11 cellular contexts compared by ENCODE assay signal in genomic region chr5:34490501-34491250, GRCh38.
DNase-seq lines count a peak whose midpoint lies in the region; ATAC-seq and TF ChIP-seq lines count a peak whose summit lies in the region.
"Had no signal": no experiment of that assay in that cellular context is flagged by ENCODE, and none has a peak within 500 bp of the region (broad histone marks: within the 10 kb centered on the region; RNA-seq: fewer than 3 reads in every experiment).

No MANE protein-coding gene starts in this region.

- H2BK120ac ChIP-seq in IMR-90 (ENCODE audit: low read depth, low read length), result peak overlapping the region; percentile 92

- H3K56ac ChIP-seq in IMR-90 (ENCODE audit: extremely low read depth, insufficient read depth, low read length), result peak overlapping the region; percentile 35; the same call in 1 of the 2 replicates

- dilution Hi-C loops in IMR-90 (cut with HindIII; ENCODE audit: low sequenced_read_pairs, unreplicated experiment), result no loop called here

- no peak for TF ChIP-seq POLR2A in IMR-90 (IDR thresholded peaks at IDR 0.05; ENCODE audit: low read depth, low read length)
- TF ChIP-seq POLR2A in ovary (IDR thresholded peaks at IDR 0.05), result no peak

- H2BK15ac ChIP-seq in IMR-90 (ENCODE audit: low read depth, low read length), result peak overlapping the region; percentile 35; the same call in 2 of the 3 replicates

- peak overlapping the region; percentile 50 for H3K4me2 ChIP-seq in IMR-90 (ENCODE audit: low read depth, low read length)

- POLR2A ChIA-PET in IMR-90 (lab: Charles Lee; ENCODE audit: unreplicated experiment), result interaction anchor here (0.6 kb wide), 1 partner anchor 164 kb away, joined by 3 read pairs; no protein-coding TSS in a partner anchor

- H2AK9ac ChIP-seq in IMR-90 (replicated peaks; ENCODE audit: low read depth, low read length, poor library complexity), result peak overlapping the region; percentile 1

- ATAC-seq in IMR-90 (ENCODE audit: low read depth), result peak; percentile 4

- DNase-seq in BE2C, result peak; percentile 21
- no peak for DNase-seq in IMR-90
- DNase-seq in SHP77 (lab: John Stamatoyannopoulos, UW), result peak; percentile 50 to 58
- DNase-seq in MV-4-11 (lab: John Stamatoyannopoulos, UW), result no peak
- DNase-seq in stimulated activated CD4-positive, alpha-beta T cell treated with anti-CD3 and anti-CD28 coated beads, Interleukin-15, amount 100 ng/mL, for 24 hours, result no peak
- no peak for DNase-seq in dedifferentiated amniotic fluid mesenchymal stem cell (ENCODE audit: extremely low spot score)
- no peak for DNase-seq in ovary
- DNase-seq: cortex of kidney; NK-92 treated with Interleukin-12 subunit alpha and Interleukin-12 subunit beta, amount 100 ng/mL, for 24 hours; T-helper 9 cell had no signal

- H3K27me3 ChIP-seq in BE2C (peaks cover 6% of the 10 kb centered on the region; the same call in 1 of the 2 replicates), IMR-90 (ENCODE audit: control insufficient read depth, insufficient read depth, low read length) (no peaks in the 10 kb centered on the region), ovary (no peaks in the 10 kb centered on the region)

- BruUV-seq in IMR-90 (replicated peaks; lab: Mats Ljungman, UMichigan), result no TSS peak

- H4K20me1 ChIP-seq in IMR-90 (ENCODE audit: insufficient read depth, low read length), result no peaks in the 10 kb centered on the region

- peak overlapping the region; percentile 84 for H3K4ac ChIP-seq in IMR-90 (ENCODE audit: low read depth, low read length)

- H4K91ac ChIP-seq in IMR-90 (ENCODE audit: insufficient read depth, low read depth, low read length), result peak overlapping the region; percentile 59

- TF ChIP-seq EP300 in ovary (IDR thresholded peaks at IDR 0.05), result no peak

- H4K5ac ChIP-seq in IMR-90 (ENCODE audit: low read depth, low read length), result peak overlapping the region; percentile 89

- peaks cover 20% of the 10 kb centered on the region for H3K9me1 ChIP-seq in IMR-90 (ENCODE audit: insufficient read depth, low read length)

- H2AK5ac ChIP-seq in IMR-90 (ENCODE audit: low read depth, low read length), result peak overlapping the region; percentile 84

- H3K36me3 ChIP-seq in BE2C (no peaks in the 10 kb centered on the region), IMR-90 (ENCODE audit: control insufficient read depth, insufficient read depth, low read length) (no peaks in the 10 kb centered on the region), mesodermal cell (ENCODE audit: control insufficient read depth, insufficient read depth, low read length) (no peaks in the 10 kb centered on the region), ovary (no peaks in the 10 kb centered on the region)

- H3K9me3 ChIP-seq in BE2C, result no peaks in the 10 kb centered on the region
- peaks cover 3% of the 10 kb centered on the region; the same call in 1 of the 2 replicates for H3K9me3 ChIP-seq in IMR-90 (ENCODE audit: control insufficient read depth, insufficient read depth, low read length)
- H3K9me3 ChIP-seq in mesodermal cell (ENCODE audit: control insufficient read depth, low read length), result no peaks in the 10 kb centered on the region
- no peaks in the 10 kb centered on the region for H3K9me3 ChIP-seq in ovary

- H3K18ac ChIP-seq in IMR-90 (ENCODE audit: low read depth, low read length), result peak overlapping the region; percentile 92

- TF ChIP-seq CTCF in BE2C (IDR thresholded peaks at IDR 0.05; ENCODE audit: low read depth, low read length) (no peak), IMR-90 (conservative IDR thresholded peaks at IDR 0.05; ENCODE audit: low read depth, low read length) (no peak), ovary (IDR thresholded peaks at IDR 0.05) (no peak)

- H3K4me1 ChIP-seq in BE2C (no peaks in the 10 kb centered on the region), IMR-90 (ENCODE audit: control insufficient read depth, insufficient read depth, low read length) (peaks cover 28% of the 10 kb centered on the region), mesodermal cell (ENCODE audit: control insufficient read depth, insufficient read depth, low read length, poor library complexity, severe bottlenecking) (peaks cover 29% of the 10 kb centered on the region), ovary (ENCODE audit: insufficient read depth) (no peaks in the 10 kb centered on the region)

- H3K27ac ChIP-seq in IMR-90 (ENCODE audit: insufficient read depth, low read length) (peak overlapping the region; percentile 41), mesodermal cell (ENCODE audit: low read depth, low read length, severe bottlenecking) (peak overlapping the region; percentile 76), ovary (no peak overlapping the region)

- in situ Hi-C loops in IMR-90 (cut with MboI; ENCODE audit: low sequenced_read_pairs), result no loop called here

- TF ChIP-seq RAD21 in IMR-90 (IDR thresholded peaks at IDR 0.05; ENCODE audit: low read length), result no peak

- peak overlapping the region; percentile 77 for H2BK20ac ChIP-seq in IMR-90 (ENCODE audit: low read depth, low read length)

- no peak overlapping the region for H3K4me3 ChIP-seq in BE2C (ENCODE audit: low read depth, low read length)
- H3K4me3 ChIP-seq in IMR-90 (ENCODE audit: insufficient read depth, low read depth, low read length), result no peak overlapping the region
- H3K4me3 ChIP-seq in mesodermal cell (ENCODE audit: extremely low read depth, insufficient read depth, low read length, poor library complexity, severe bottlenecking), result no peak overlapping the region
- no peak overlapping the region for H3K4me3 ChIP-seq in ovary

- peak overlapping the region; percentile 81 for H2BK5ac ChIP-seq in IMR-90 (ENCODE audit: low read depth, low read length, poor library complexity, severe bottlenecking)

- peak overlapping the region; percentile 77 for H3K23ac ChIP-seq in IMR-90 (ENCODE audit: low read depth, low read length)

- H2AFZ ChIP-seq in IMR-90 (replicated peaks; ENCODE audit: low read length, poor library complexity), result peak overlapping the region; percentile 63

- H4K8ac ChIP-seq in IMR-90 (ENCODE audit: low read depth in 2 of 2, low read length in 2 of 2), result peak overlapping the region; percentile 38 to 88

- intact Hi-C loops in IMR-90 (cut with micrococcal nuclease) (loop anchor here (1.0 kb wide), 1 partner anchor 166 kb away; the partner anchor contains the start of gene RAI14), ovary (cut with DNase I) (no loop called here)

- CTCF ChIA-PET in IMR-90 (lab: Yijun Ruan, JAX), result interaction anchor here (0.6 kb wide), 1 partner anchor 407 kb away, joined by 3 read pairs; no protein-coding TSS in a partner anchor

- 0 out of 2 replicates have a peak overlapping the region, but pooled peaks have one; percentile 12 for H3K9ac ChIP-seq in IMR-90 (ENCODE audit: low read depth, low read length)

- WGBS in IMR-90 (ENCODE audit: extremely low coverage in 2 of 2, insufficient read length in 1 of 2), 2 experiments, result no CpG with 5 or more reads among the region's 14 CpGs
- WGBS in mesodermal cell (ENCODE audit: insufficient coverage in 2 of 2), 2 experiments, result 16 to 17% methylated on average over 3 of the region's 14 CpGs
- 41 to 44% (median 42%) methylated on average over 8 to 14 of the region's 14 CpGs for whole genome bisulfite sequencing in ovary, 3 donors

- H3K14ac ChIP-seq in IMR-90 (replicated peaks; ENCODE audit: low read depth, low read length), result peak overlapping the region; percentile 89

- H3K79me1 ChIP-seq in IMR-90 (ENCODE audit: low read depth in 1 of 2, low read length in 2 of 2), result peaks cover 3 to 31% of the 10 kb centered on the region in 2 experiments; a peak in 2 of 4 replicates

TF ChIP-seq in IMR-90, 13 proteins besides CTCF, POLR2A, EP300 and RAD21:
- TF ChIP-seq ELK1 (IDR thresholded peaks at IDR 0.05; ENCODE audit: borderline replicate concordance, low read depth, low read length) (no peak), SMC3 (IDR thresholded peaks at IDR 0.05; ENCODE audit: low read depth, low read length) (no peak), NFE2L2 (IDR thresholded peaks at IDR 0.05; ENCODE audit: low read depth, low read length) (no peak), FOS (IDR thresholded peaks at IDR 0.05; ENCODE audit: low read depth, low read length) (no peak), MAFK (IDR thresholded peaks at IDR 0.05; ENCODE audit: low read depth, low read length) (no peak), RCOR1 (IDR thresholded peaks at IDR 0.05; ENCODE audit: insufficient replicate concordance, low read length) (no peak), RFX5 (IDR thresholded peaks at IDR 0.05; ENCODE audit: low read depth, low read length) (no peak), USF2 (IDR thresholded peaks at IDR 0.05; ENCODE audit: low read depth, low read length) (no peak), MXI1 (IDR thresholded peaks at IDR 0.05; ENCODE audit: borderline replicate concordance, low read depth, low read length) (no peak), BHLHE40 (IDR thresholded peaks at IDR 0.05; ENCODE audit: low read depth, low read length) (no peak)

Comparison
In these comparisons a context has a peak if more than half of its experiments do, and no peak if none do; other contexts are left out.
1. DNase-seq: peak in BE2C (single experiment) and SHP77 (2 of 2); none in IMR-90 (single experiment), MV-4-11 (single experiment), stimulated activated CD4-positive, alpha-beta T cell treated with anti-CD3 and anti-CD28 coated beads, Interleukin-15, amount 100 ng/mL, for 24 hours (single experiment), dedifferentiated amniotic fluid mesenchymal stem cell (single experiment) and ovary (0 of 5).
2. H3K27ac ChIP-seq: peak in IMR-90 (single experiment) and mesodermal cell (single experiment); none in ovary (0 of 2).